In genomic region chr15:43799945-43800285, GRCh38 we compare ENCODE assay signal across 8 cellular contexts. TPM values are rescaled to one million over a fixed set of nuclear protein-coding genes. Genes with fewer than 3 reads are reported as not detected.
DNase-seq lines count a peak whose midpoint lies in the region; ATAC-seq, FAIRE-seq and TF ChIP-seq lines count a peak whose summit lies in the region.

SERINC4 (minus strand) TSS chr15:43800220; CDS start chr15:43799986, 234 bp downstream.

- H3K9me3 Mint-ChIP-seq in WTC11: no peaks in the 10 kb centered on the region

- ATAC-seq in GM18498 (IDR thresholded peaks at IDR 0.05; ENCODE audit: unreplicated experiment): peak; percentile 7
- no peak for ATAC-seq in WTC11
- peak in 3 of 4 donors; percentile 1 to 11 (median 3) for ATAC-seq in heart left ventricle

- 94 to 97% (median 95%) methylated on average over 8 of the region's 8 CpGs for WGBS in heart left ventricle, 4 donors
- 92 to 94% methylated on average over 8 of the region's 8 CpGs for WGBS in sigmoid colon, 2 donors

- TF ChIP-seq CTCF in WTC11 (IDR thresholded peaks at IDR 0.05) (no peak), heart left ventricle (IDR thresholded peaks at IDR 0.05) (no peak), sigmoid colon (IDR thresholded peaks at IDR 0.05) (no peak)

- intact Hi-C loops in heart left ventricle (cut with DNase I): loop anchor here in 2 of 10 donors (2.0 kb wide), 1 partner anchor 25 kb away; the partner anchor contains the start of gene MFAP1 (in 2 of the 2)
- intact Hi-C loops in sigmoid colon (cut with DNase I): no loop called here

- H3K4me1 ChIP-seq in heart left ventricle (peaks cover 4 to 56% (median 38%) of the 10 kb centered on the region in 12 donors), sigmoid colon (peaks cover 0 to 50% (median 26%) of the 10 kb centered on the region in 4 donors)

- TF ChIP-seq POLR2A in heart left ventricle (IDR thresholded peaks at IDR 0.05): no peak
- TF ChIP-seq POLR2A in sigmoid colon (IDR thresholded peaks at IDR 0.05): no peak
- no peak for TF ChIP-seq POLR2A in GM12892 (IDR thresholded peaks at IDR 0.05; ENCODE audit: low read depth, low read length)
- no peak for TF ChIP-seq POLR2A in GM12891 (IDR thresholded peaks at IDR 0.05; ENCODE audit: low read depth, low read length)

- H3K27me3 Mint-ChIP-seq in WTC11 (ENCODE audit: low read depth): no peaks in the 10 kb centered on the region

- peak within 1 kb of the TSS; percentile 99 for H3K27ac Mint-ChIP-seq in WTC11

- peaks cover 44% of the 10 kb centered on the region for H3K4me1 Mint-ChIP-seq in WTC11

- no peak for TF ChIP-seq EP300 in sigmoid colon (IDR thresholded peaks at IDR 0.05)

- peak within 1 kb of the TSS; percentile 76 to 95 (median 90) for H3K27ac ChIP-seq in heart left ventricle
- H3K27ac ChIP-seq in sigmoid colon: peak within 1 kb of the TSS; percentile 88 to 91 (median 90)

- no peak for DNase-seq in WTC11 (ENCODE audit: low spot score)
- DNase-seq in heart left ventricle: no peak
- DNase-seq in sigmoid colon: no peak
- DNase-seq in NCI-H1417 (lab: John Stamatoyannopoulos, UW): no peak
- no peak for DNase-seq in GM12892 (ENCODE audit: insufficient read length)
- DNase-seq in NCI-H1092 treated with DMSO at 0.1 percent for 48 hours (lab: John Stamatoyannopoulos, UW): no peak
- DNase-seq in GM12891 (ENCODE audit: insufficient read length, low spot score): no peak

- FAIRE-seq in GM12892 (lab: Jason Lieb, UNC) (no peak), GM12891 (lab: Jason Lieb, UNC) (no peak)

- POLR2A ChIA-PET in WTC11 (lab: Charles Lee): interaction anchor here (1.1 to 1.6 kb wide), 4 partner anchors 10 to 25 kb away, joined by 3 to 12 read pairs (median 5); partner anchors contain the start of genes ELL3 and MFAP1

- H3K4me3 Mint-ChIP-seq in WTC11: peak within 1 kb of the TSS; percentile 99

- no peaks in the 10 kb centered on the region for H3K27me3 ChIP-seq in heart left ventricle
- no peaks in the 10 kb centered on the region for H3K27me3 ChIP-seq in sigmoid colon

- CTCF ChIA-PET in WTC11 (lab: Charles Lee): interaction anchor here (1.0 to 1.9 kb wide), 4 partner anchors 23 to 429 kb away, joined by 3 to 15 read pairs (median 4); partner anchors contain the start of genes ELL3, MFAP1, TUBGCP4 and ZSCAN29

- H3K36me3 Mint-ChIP-seq in WTC11: peaks cover 57% of the 10 kb centered on the region

- H3K9me3 ChIP-seq in heart left ventricle (no peaks in the 10 kb centered on the region), sigmoid colon (no peaks in the 10 kb centered on the region)

- H3K36me3 ChIP-seq in heart left ventricle (peaks cover 0 to 86% (median 76%) of the 10 kb centered on the region in 9 donors), sigmoid colon (peaks cover 1 to 76% (median 20%) of the 10 kb centered on the region in 4 donors)

- H3K4me3 ChIP-seq in heart left ventricle: peak within 1 kb of the TSS; percentile 64 to 94 (median 82)
- peak within 1 kb of the TSS; percentile 68 to 85 (median 80) for H3K4me3 ChIP-seq in sigmoid colon

TF ChIP-seq in WTC11, 78 proteins besides CTCF, POLR2A, EP300 and RAD21 (continues in another document):
- no peak for TF ChIP-seq E2F4 (CRISPR knock-in tag; IDR thresholded peaks at IDR 0.05; ENCODE audit: borderline replicate concordance, low read depth)
- no peak for TF ChIP-seq FOXP4 (CRISPR knock-in tag; IDR thresholded peaks at IDR 0.05)
- no peak for TF ChIP-seq ZNF263 (CRISPR knock-in tag; IDR thresholded peaks at IDR 0.05; ENCODE audit: low read depth)

TF ChIP-seq in GM12891, 5 proteins besides CTCF, POLR2A, EP300 and RAD21:
- no peak for TF ChIP-seq PAX5 (IDR thresholded peaks at IDR 0.05; ENCODE audit: insufficient read depth, low read length, severe bottlenecking)
TF ChIP-seq in GM12891: peak in this region for 0.

RNA-seq across cellular contexts. Expression of gene SERINC4, which starts in this region (rescaled TPM):
- total RNA-seq in WTC11 (2021): 0.09 to 0.16 TPM in 2 of 3 replicates, not detected in the other
- total RNA-seq in heart left ventricle: under 1 TPM in 8 of 9 donors, not detected in 1; 0.14 to 0.37 (median 0.31) TPM
- polyA plus RNA-seq in heart left ventricle: under 1 TPM; 0.25 to 0.42 TPM
- under 1 TPM in 1 of 4 donors, not detected in 3; 0.27 TPM for total RNA-seq in sigmoid colon
- polyA plus RNA-seq in sigmoid colon: under 1 TPM in 2 of 3 donors, not detected in 1; 0.60 to 0.61 TPM
- polyA plus RNA-seq in GM12892 (2012; ENCODE audit: missing spikeins): 0.25 TPM
- polyA plus RNA-seq in GM12891 (2012; ENCODE audit: low read depth, missing spikeins): not detected

Comparison
In these comparisons a context has a peak if more than half of its experiments do, and no peak if none do; other contexts are left out.
1. Peak in ATAC-seq, H3K4me3 ChIP-seq and H3K27ac ChIP-seq in heart left ventricle; RNA of the gene not detected or under 1 TPM.